10 cellular contexts compared by ENCODE assay signal in the genomic region with DNA sequence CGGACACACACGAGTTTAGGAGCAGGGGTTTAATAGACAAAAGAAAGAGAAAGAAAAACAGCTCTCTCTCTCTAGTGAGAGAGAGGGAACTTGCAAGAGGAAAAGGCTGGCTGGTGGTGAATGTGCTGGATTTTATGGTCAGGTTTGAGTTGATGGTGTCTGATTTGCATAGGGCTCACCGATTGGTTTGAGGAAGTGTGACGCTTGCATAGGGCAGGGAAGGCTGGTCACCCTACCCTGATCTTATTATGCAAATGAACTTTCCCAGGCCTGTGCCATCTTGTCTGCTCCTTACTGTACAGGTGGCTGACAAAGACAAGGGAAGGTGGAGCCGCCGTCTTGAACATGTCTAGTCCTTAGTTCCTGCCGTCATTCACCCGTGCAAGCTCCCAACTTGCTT.
DNase-seq lines count a peak whose midpoint lies in the region; ATAC-seq and TF ChIP-seq lines count a peak whose summit lies in the region.
"Had no signal": no experiment of that assay in that cellular context is flagged by ENCODE, and none has a peak within 500 bp of the region (broad histone marks: within the 10 kb centered on the region; RNA-seq: fewer than 3 reads in every experiment).

No MANE protein-coding gene starts in this region.

- ATAC-seq in GM21515 (IDR thresholded peaks at IDR 0.05; ENCODE audit: unreplicated experiment) (no peak), HG02938 (IDR thresholded peaks at IDR 0.05; ENCODE audit: unreplicated experiment) (no peak)
- ATAC-seq in activated CD8-positive, alpha-beta T cell treated with anti-CD3 and anti-CD28 coated beads, Interleukin-2, amount 10 ng/mL, durations not matched to agents 7 days and 5 days: no peak

- no peaks in the 10 kb centered on the region for H3K36me3 Mint-ChIP-seq in glutamatergic neuron (ENCODE audit: unreplicated experiment)
- H3K36me3 Mint-ChIP-seq in activated CD8-positive, alpha-beta T cell treated with anti-CD3 and anti-CD28 coated beads, Interleukin-2, amount 10 ng/mL, durations not matched to agents 7 days and 5 days (ENCODE audit: low read depth): no peaks in the 10 kb centered on the region

- no peaks in the 10 kb centered on the region for H3K27me3 ChIP-seq in transverse colon

- H3K4me1 Mint-ChIP-seq in glutamatergic neuron (ENCODE audit: low read depth, unreplicated experiment): peaks cover 10% of the 10 kb centered on the region
- no peaks in the 10 kb centered on the region for H3K4me1 Mint-ChIP-seq in activated CD8-positive, alpha-beta T cell treated with anti-CD3 and anti-CD28 coated beads, Interleukin-2, amount 10 ng/mL, durations not matched to agents 7 days and 5 days (ENCODE audit: low read depth)

- intact Hi-C loops in transverse colon (cut with DNase I; ENCODE audit: low total_unique reads): no loop called here

- H3K27ac Mint-ChIP-seq in glutamatergic neuron (ENCODE audit: unreplicated experiment): peak overlapping the region; percentile 69
- H3K27ac Mint-ChIP-seq in activated CD8-positive, alpha-beta T cell treated with anti-CD3 and anti-CD28 coated beads, Interleukin-2, amount 10 ng/mL, durations not matched to agents 7 days and 5 days: no peak overlapping the region

- POLR2A ChIA-PET in activated CD8-positive, alpha-beta T cell treated with anti-CD3 and anti-CD28 coated beads, Interleukin-2, amount 10 ng/mL, durations not matched to agents 7 days and 5 days (lab: Charles Lee): no interaction called here

- TF ChIP-seq CTCF in glutamatergic neuron (IDR thresholded peaks at IDR 0.05; ENCODE audit: partially characterized antibody, unreplicated experiment): no peak
- no peak for TF ChIP-seq CTCF in transverse colon (IDR thresholded peaks at IDR 0.05)

- peak; percentile 25 to 80 (median 78) for DNase-seq in NCI-H1417 (lab: John Stamatoyannopoulos, UW)
- no peak for DNase-seq in NCI-H1417 treated with DMSO at 0.1 percent for 48 hours (lab: John Stamatoyannopoulos, UW)
- DNase-seq in OCI-M1 (lab: John Stamatoyannopoulos, UW): peak; percentile 92
- DNase-seq in glutamatergic neuron: peak; percentile 15
- DNase-seq in transverse colon: peak; percentile 7
- no peak for DNase-seq in activated CD8-positive, alpha-beta T cell treated with anti-CD3 and anti-CD28 coated beads, Interleukin-2, amount 10 ng/mL, durations not matched to agents 7 days and 5 days
- DNase-seq: activated effector memory CD4-positive, alpha-beta T cell treated with anti-CD3 and anti-CD28 coated beads, Interleukin-2, amount 50 U/mL, for 16 hours had no signal

- no peak for TF ChIP-seq EP300 in transverse colon (IDR thresholded peaks at IDR 0.05; ENCODE audit: low read depth)

- H3K27ac ChIP-seq in transverse colon: no peak overlapping the region
- H3K27ac ChIP-seq: KMS-11 had no signal

- H3K9me3 Mint-ChIP-seq in glutamatergic neuron (ENCODE audit: unreplicated experiment): no peaks in the 10 kb centered on the region
- no peaks in the 10 kb centered on the region for H3K9me3 Mint-ChIP-seq in activated CD8-positive, alpha-beta T cell treated with anti-CD3 and anti-CD28 coated beads, Interleukin-2, amount 10 ng/mL, durations not matched to agents 7 days and 5 days (ENCODE audit: insufficient read depth)

- H3K4me1 ChIP-seq in transverse colon: no peaks in the 10 kb centered on the region

- peak overlapping the region; percentile 32 for H3K4me3 Mint-ChIP-seq in glutamatergic neuron (ENCODE audit: unreplicated experiment)
- H3K4me3 Mint-ChIP-seq in activated CD8-positive, alpha-beta T cell treated with anti-CD3 and anti-CD28 coated beads, Interleukin-2, amount 10 ng/mL, durations not matched to agents 7 days and 5 days: no peak overlapping the region

- no peaks in the 10 kb centered on the region for H3K27me3 Mint-ChIP-seq in glutamatergic neuron (ENCODE audit: unreplicated experiment)
- no peaks in the 10 kb centered on the region for H3K27me3 Mint-ChIP-seq in activated CD8-positive, alpha-beta T cell treated with anti-CD3 and anti-CD28 coated beads, Interleukin-2, amount 10 ng/mL, durations not matched to agents 7 days and 5 days (ENCODE audit: low read depth)

- in situ Hi-C loops in transverse colon (cut with MboI; ENCODE audit: low pct_ligation_motif_present in 1 of 4, low pct_unique_long_range_greater_than_20kb in 1 of 4, low sequenced_read_pairs in 3 of 4): no loop called here

- H3K4me3 ChIP-seq in transverse colon: no peak overlapping the region

- WGBS in transverse colon (ENCODE audit: low coverage in 1 of 2), 2 donors: 29 to 65% methylated on average over 4 to 8 of the region's 8 CpGs

- TF ChIP-seq POLR2A in transverse colon (IDR thresholded peaks at IDR 0.05): no peak

- no peaks in the 10 kb centered on the region for H3K9me3 ChIP-seq in transverse colon

- CTCF ChIA-PET in activated CD8-positive, alpha-beta T cell treated with anti-CD3 and anti-CD28 coated beads, Interleukin-2, amount 10 ng/mL, durations not matched to agents 7 days and 5 days (lab: Charles Lee): no interaction called here

- H3K36me3 ChIP-seq in transverse colon: no peaks in the 10 kb centered on the region

Comparison
In these comparisons a context has a peak if more than half of its experiments do, and no peak if none do; other contexts are left out.
1. DNase-seq: peak in NCI-H1417 (3 of 3), OCI-M1 (single experiment), glutamatergic neuron (single experiment) and transverse colon (single experiment); none in NCI-H1417 treated with DMSO at 0.1 percent for 48 hours (single experiment) and activated CD8-positive, alpha-beta T cell treated with anti-CD3 and anti-CD28 coated beads, Interleukin-2, amount 10 ng/mL, durations not matched to agents 7 days and 5 days (single experiment).